In genomic region chr2:161171595-161171929, GRCh38 we compare ENCODE assay signal across 15 cellular contexts. TPM values are rescaled to one million over a fixed set of nuclear protein-coding genes. Genes with fewer than 3 reads are reported as not detected.
DNase-seq lines count a peak whose midpoint lies in the region; ATAC-seq and TF ChIP-seq lines count a peak whose summit lies in the region.
"Had no signal": no experiment of that assay in that cellular context is flagged by ENCODE, and none has a peak within 500 bp of the region (broad histone marks: within the 10 kb centered on the region; RNA-seq: fewer than 3 reads in every experiment).

No MANE protein-coding gene starts in this region.

- DNase-seq in CD1c-positive myeloid dendritic cell (ENCODE audit: extremely low spot score) (peak; percentile 73), activated B cell treated with CpG ODN at 0.5 μM for 24 hours (no peak), lung (ENCODE audit: low spot score) (no peak), NCI-H2081 treated with DMSO at 0.1 percent for 48 hours (lab: John Stamatoyannopoulos, UW) (no peak), SKM-1 treated with dmso at 0.1 percent for 144 hours (lab: John Stamatoyannopoulos, UW; ENCODE audit: unreplicated experiment) (no peak)
- DNase-seq in stimulated activated CD8-positive, alpha-beta memory T cell treated with anti-CD3 and anti-CD28 coated beads, Interleukin-4, amount 100 ng/mL, for 48 hours = no peak
- DNase-seq: activated CD4-positive, CD25-positive, alpha-beta regulatory T cell treated with anti-CD3 and anti-CD28 coated beads, Interleukin-2, amount 50 U/mL, for 72 hours; activated naive CD4-positive, alpha-beta T cell treated with anti-CD3 and anti-CD28 coated beads, Interleukin-2, amount 50 U/mL, for 16 hours; colonic mucosa; NCI-H446 treated with DMSO at 0.1 percent for 48 hours; right cardiac atrium; transverse colon had no signal

- peaks cover 94% of the 10 kb centered on the region for H3K4me1 Mint-ChIP-seq in activated B cell treated with CpG ODN at 0.5 μM for 24 hours

- H3K36me3 ChIP-seq in lung (ENCODE audit: control insufficient read depth in 2 of 2, insufficient read depth in 2 of 2, low read length in 2 of 2) = peaks cover 6 to 8% of the 10 kb centered on the region in 2 donors
- H3K36me3 ChIP-seq: colonic mucosa had no signal

- H3K9me3 ChIP-seq in lung (ENCODE audit: control insufficient read depth in 2 of 2, insufficient read depth in 1 of 2, low read length in 1 of 2) = no peaks in the 10 kb centered on the region
- H3K9me3 ChIP-seq: colonic mucosa, transverse colon had no signal

- POLR2A ChIA-PET in activated B cell treated with CpG ODN at 0.5 μM for 24 hours (lab: Charles Lee) = interaction anchor here (0.8 to 1.4 kb wide), 3 partner anchors 11 to 35 kb away, joined by 4 to 6 read pairs (median 5); partner anchors contain the start of gene TANK

- 42 to 54% methylated on average over 3 of the region's 3 CpGs for WGBS in lung, 2 donors

- no peak overlapping the region for H3K4me3 ChIP-seq in lung
- H3K4me3 ChIP-seq: colonic mucosa, hepatocyte, transverse colon had no signal

- no peaks in the 10 kb centered on the region for H3K27me3 Mint-ChIP-seq in activated B cell treated with CpG ODN at 0.5 μM for 24 hours

- peaks cover 0 to 19% of the 10 kb centered on the region in 2 donors for H3K4me1 ChIP-seq in lung (ENCODE audit: control insufficient read depth in 2 of 2, insufficient read depth in 2 of 2, low read length in 2 of 2)
- H3K4me1 ChIP-seq: colonic mucosa had no signal

- H3K4me3 Mint-ChIP-seq in activated B cell treated with CpG ODN at 0.5 μM for 24 hours = peak overlapping the region; percentile 69

- ATAC-seq in HG02870 (IDR thresholded peaks at IDR 0.05; ENCODE audit: unreplicated experiment) (peak; percentile 22), activated B cell treated with CpG ODN at 0.5 μM for 24 hours (ENCODE audit: low read depth) (peak; percentile 8), lung (ENCODE audit: insufficient read depth, low FRiP score) (peak; percentile 58), GM21515 (IDR thresholded peaks at IDR 0.05; ENCODE audit: unreplicated experiment) (no peak)
- ATAC-seq: right cardiac atrium had no signal

- H3K27ac ChIP-seq in lung (ENCODE audit: low read depth in 1 of 2, low read length in 1 of 2) = no peak overlapping the region
- H3K27ac ChIP-seq: colonic mucosa, hepatocyte, transverse colon had no signal

- peak overlapping the region; percentile 65 for H3K27ac Mint-ChIP-seq in activated B cell treated with CpG ODN at 0.5 μM for 24 hours

- H3K9me3 Mint-ChIP-seq in activated B cell treated with CpG ODN at 0.5 μM for 24 hours = no peaks in the 10 kb centered on the region

- TF ChIP-seq CTCF in activated B cell treated with CpG ODN at 0.5 μM for 24 hours (IDR thresholded peaks at IDR 0.05) = no peak
- TF ChIP-seq CTCF in lung (IDR thresholded peaks at IDR 0.05; ENCODE audit: control extremely low read depth, extremely low read depth) = no peak

- H3K36me3 Mint-ChIP-seq in activated B cell treated with CpG ODN at 0.5 μM for 24 hours (ENCODE audit: low read depth) = peaks cover 49% of the 10 kb centered on the region

- H3K27me3 ChIP-seq in lung (ENCODE audit: control insufficient read depth, insufficient read depth) = no peaks in the 10 kb centered on the region
- H3K27me3 ChIP-seq: colonic mucosa, hepatocyte, transverse colon had no signal

- intact Hi-C loops in activated B cell treated with CpG ODN at 0.5 μM for 24 hours (cut with micrococcal nuclease) = loop anchor here (1.0 to 5.0 kb wide), 3 partner anchors 11 to 34 kb away; partner anchors contain the start of gene TANK

- CTCF ChIA-PET in activated B cell treated with CpG ODN at 0.5 μM for 24 hours (lab: Charles Lee) = interaction anchor here (1.2 kb wide), 1 partner anchor 108 kb away, joined by 7 read pairs; no protein-coding TSS in a partner anchor

RNA-seq across cellular contexts. Expression of gene TANK, which starts 11.3 kb away (rescaled TPM):
- total RNA-seq in activated B cell treated with CpG ODN at 0.5 μM for 24 hours (130 and 150 TPM in 2 replicates), lung (100 to 1,000 TPM in 1 of 2 donors, 10 to 100 TPM in 1; 57.7 to 144 TPM)
- polyA plus RNA-seq in lung = 10 to 100 TPM; 35.2 to 64.4 TPM
